1 cellular context compared by ENCODE assay signal in genomic region chr6:157292202-157292601, GRCh38.
TF ChIP-seq lines count a peak whose summit lies in the region.

No MANE protein-coding gene starts in this region.

TF ChIP-seq in WTC11, 78 proteins besides CTCF, POLR2A, EP300 and RAD21 (continued from another document):
- TF ChIP-seq MLX (CRISPR knock-in tag; IDR thresholded peaks at IDR 0.05) (no peak), TEAD1 (CRISPR knock-in tag; IDR thresholded peaks at IDR 0.05) (no peak), NR3C1 (CRISPR knock-in tag; conservative IDR thresholded peaks at IDR 0.05; ENCODE audit: low read depth) (no peak), TEAD4 (CRISPR knock-in tag; IDR thresholded peaks at IDR 0.05) (no peak), ZSCAN18 (CRISPR knock-in tag; IDR thresholded peaks at IDR 0.05) (no peak), TCF7 (CRISPR knock-in tag; IDR thresholded peaks at IDR 0.05; ENCODE audit: low read depth) (no peak), ZNF263 (CRISPR knock-in tag; IDR thresholded peaks at IDR 0.05; ENCODE audit: low read depth) (no peak), GTF2I (CRISPR knock-in tag; conservative IDR thresholded peaks at IDR 0.05) (no peak), JAZF1 (CRISPR knock-in tag; IDR thresholded peaks at IDR 0.05) (no peak), ESRRA (CRISPR knock-in tag; IDR thresholded peaks at IDR 0.05; ENCODE audit: borderline replicate concordance) (no peak), FOXK1 (CRISPR knock-in tag; IDR thresholded peaks at IDR 0.05) (no peak), CREM (CRISPR knock-in tag; IDR thresholded peaks at IDR 0.05) (no peak), NFYB (CRISPR knock-in tag; conservative IDR thresholded peaks at IDR 0.05; ENCODE audit: low read depth) (no peak), SMAD4 (CRISPR knock-in tag; IDR thresholded peaks at IDR 0.05) (no peak), SOX15 (CRISPR knock-in tag; IDR thresholded peaks at IDR 0.05) (no peak)
